In the genomic region with DNA sequence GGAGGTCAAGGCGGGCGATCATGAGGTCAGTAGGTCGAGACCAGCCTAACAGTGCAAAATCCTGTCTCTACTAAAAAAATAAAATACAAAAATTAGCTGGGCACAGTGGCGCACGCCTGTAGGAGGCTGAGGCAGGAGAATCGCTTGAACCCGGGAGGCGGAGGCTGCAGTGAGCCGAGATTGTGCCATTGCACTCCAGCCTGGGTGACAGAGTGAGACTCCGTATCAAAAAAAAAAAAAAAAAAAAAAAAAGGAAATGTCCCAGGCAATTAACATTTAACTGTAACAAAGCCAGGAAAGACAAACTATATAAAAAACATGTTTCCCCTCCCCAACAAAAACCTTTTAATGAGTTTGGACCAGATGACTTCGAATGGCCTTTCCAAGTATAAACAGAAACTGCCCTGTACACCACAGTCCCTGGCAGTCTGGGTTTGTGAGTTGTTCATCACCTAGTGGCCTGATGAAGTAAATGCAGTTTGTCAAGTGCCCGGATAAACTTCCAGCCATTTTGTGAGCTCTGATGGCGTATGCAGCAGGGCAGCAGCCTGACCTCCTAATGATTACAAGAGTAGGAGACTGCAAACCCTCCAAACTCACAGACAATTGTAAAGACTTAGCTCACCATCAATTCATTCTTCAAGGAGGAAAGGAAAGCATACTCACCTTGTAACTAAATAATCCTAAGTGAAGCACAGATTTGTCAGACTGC, we compare ENCODE assay signal across 8 cellular contexts. TPM values are rescaled to one million over a fixed set of nuclear protein-coding genes. Genes with fewer than 3 reads are reported as not detected.
DNase-seq lines count a peak whose midpoint lies in the region; ATAC-seq and TF ChIP-seq lines count a peak whose summit lies in the region.

No MANE protein-coding gene starts in this region.

- ATAC-seq in DND-41 (ENCODE audit: insufficient read depth, low read depth) (peak; percentile 99), GM21737 (IDR thresholded peaks at IDR 0.05; ENCODE audit: unreplicated experiment) (peak; percentile 65), PC-3 (peak; percentile 99)
- ATAC-seq in naive thymus-derived CD4-positive, alpha-beta T cell = peak; percentile 85

- no peaks in the 10 kb centered on the region for H3K27me3 Mint-ChIP-seq in activated T-helper 2 cell treated with anti-CD3 and anti-CD28 coated beads, Interferon-gamma antibody, Interleukin-2, Interleukin-4, amounts not matched to agents 10 μg/mL and 5 μg/mL and 100 μg/mL, durations not matched to agents 14 hours and 24 hours and 36 hours (ENCODE audit: low read depth)
- H3K27me3 Mint-ChIP-seq in naive thymus-derived CD4-positive, alpha-beta T cell = no peaks in the 10 kb centered on the region

- H3K27ac ChIP-seq in DND-41 (ENCODE audit: low read length) = peak overlapping the region; percentile 54
- H3K27ac ChIP-seq in Karpas-422 (ENCODE audit: low read length) = peak overlapping the region; percentile 31
- H3K27ac ChIP-seq in PC-3 (ENCODE audit: low read length) = no peak overlapping the region
- peak overlapping the region; percentile 71 for H3K27ac ChIP-seq in naive thymus-derived CD4-positive, alpha-beta T cell (ENCODE audit: low read depth, low read length)
- H3K27ac ChIP-seq in tibial artery = peak overlapping the region; percentile 61 to 76

- H3K36me3 ChIP-seq in DND-41 (ENCODE audit: insufficient read depth, low read length) (peaks cover 67% of the 10 kb centered on the region), Karpas-422 (ENCODE audit: insufficient read depth, low read length) (peaks cover 42% of the 10 kb centered on the region), PC-3 (ENCODE audit: low read depth, low read length) (no peaks in the 10 kb centered on the region; the same call in 1 of the 2 replicates), tibial artery (peaks cover 11 to 43% (median 30%) of the 10 kb centered on the region in 3 donors)
- H3K36me3 ChIP-seq in naive thymus-derived CD4-positive, alpha-beta T cell (ENCODE audit: control insufficient read depth in 2 of 3, insufficient read depth in 3 of 3, low read length in 3 of 3) = peaks cover 0 to 5% (median 0%) of the 10 kb centered on the region in 3 experiments

- H2AFZ ChIP-seq in DND-41 (ENCODE audit: low read depth, low read length) = peak overlapping the region; percentile 59
- peak overlapping the region; percentile 37; the same call in 1 of the 2 replicates for H2AFZ ChIP-seq in Karpas-422 (ENCODE audit: low read length)
- H2AFZ ChIP-seq in PC-3 (ENCODE audit: low read length) = peak overlapping the region; percentile 68

- H3K4me1 ChIP-seq in DND-41 (ENCODE audit: insufficient read depth, low read length) (peaks cover 13% of the 10 kb centered on the region), Karpas-422 (ENCODE audit: low read length) (peaks cover 13% of the 10 kb centered on the region), PC-3 (ENCODE audit: insufficient read depth, low read length) (no peaks in the 10 kb centered on the region), tibial artery (peaks cover 0 to 23% (median 4%) of the 10 kb centered on the region in 4 donors)
- H3K4me1 ChIP-seq in naive thymus-derived CD4-positive, alpha-beta T cell (ENCODE audit: control insufficient read depth in 2 of 2, insufficient read depth in 2 of 2, low read length in 2 of 2) = peaks cover 35 to 36% of the 10 kb centered on the region in 2 donors

- H3K9ac ChIP-seq in DND-41 (ENCODE audit: low read depth, low read length) (peak overlapping the region; percentile 20), Karpas-422 (ENCODE audit: low read length) (peak overlapping the region; percentile 21; the same call in 1 of the 2 replicates), PC-3 (ENCODE audit: low read length) (no peak overlapping the region)

- H3K4me2 ChIP-seq in DND-41 (ENCODE audit: insufficient read depth, low read length) (peak overlapping the region; percentile 38), Karpas-422 (ENCODE audit: low read depth, low read length, poor library complexity, severe bottlenecking) (peak overlapping the region; percentile 2), PC-3 (ENCODE audit: low read length) (no peak overlapping the region)

- H3K27ac Mint-ChIP-seq in activated T-helper 2 cell treated with anti-CD3 and anti-CD28 coated beads, Interferon-gamma antibody, Interleukin-2, Interleukin-4, amounts not matched to agents 10 μg/mL and 5 μg/mL and 100 μg/mL, durations not matched to agents 14 hours and 24 hours and 36 hours = peak overlapping the region; percentile 95
- peak overlapping the region; percentile 89 to 99 (median 95) for H3K27ac Mint-ChIP-seq in naive thymus-derived CD4-positive, alpha-beta T cell

- intact Hi-C loops in PC-3 (cut with micrococcal nuclease) (loop anchor here (1.0 kb wide), 1 partner anchor 156 kb away; no protein-coding TSS in a partner anchor), tibial artery (cut with DNase I; ENCODE audit: low total_unique reads) (loop anchor here (2.0 kb wide), 1 partner anchor 156 kb away; the partner anchor contains the start of gene MXD1)
- intact Hi-C loops in activated T-helper 2 cell treated with anti-CD3 and anti-CD28 coated beads, Interferon-gamma antibody, Interleukin-2, Interleukin-4, amounts not matched to agents 10 μg/mL and 5 μg/mL and 100 μg/mL, durations not matched to agents 14 hours and 24 hours and 36 hours (cut with micrococcal nuclease) = no loop called here
- intact Hi-C loops in naive thymus-derived CD4-positive, alpha-beta T cell (cut with micrococcal nuclease) = loop anchor here (1.0 to 5.0 kb wide), 8 partner anchors 15 to 343 kb away; partner anchors contain the start of genes C2orf42 (in 1 of the 2), FAM136A (in 1 of the 2) and TIA1 (in 1 of the 2)

- no peaks in the 10 kb centered on the region for H3K9me2 ChIP-seq in Karpas-422 (replicated peaks; ENCODE audit: insufficient read depth, low read length)
- H3K9me2 ChIP-seq in PC-3 (replicated peaks; ENCODE audit: low read length) = no peaks in the 10 kb centered on the region

- H3K9me3 ChIP-seq in DND-41 (ENCODE audit: insufficient read depth, low read length, severe bottlenecking) = no peaks in the 10 kb centered on the region
- no peaks in the 10 kb centered on the region for H3K9me3 ChIP-seq in Karpas-422 (ENCODE audit: low read length)
- H3K9me3 ChIP-seq in PC-3 (ENCODE audit: low read length) = no peaks in the 10 kb centered on the region
- H3K9me3 ChIP-seq in naive thymus-derived CD4-positive, alpha-beta T cell (ENCODE audit: control insufficient read depth in 2 of 3, low read length in 3 of 3) = no peaks in the 10 kb centered on the region
- H3K9me3 ChIP-seq in tibial artery = no peaks in the 10 kb centered on the region

- H4K20me1 ChIP-seq in DND-41 (ENCODE audit: insufficient read depth, low read length) = no peaks in the 10 kb centered on the region
- H4K20me1 ChIP-seq in Karpas-422 (ENCODE audit: insufficient read depth, low read depth, low read length) = no peaks in the 10 kb centered on the region
- no peaks in the 10 kb centered on the region for H4K20me1 ChIP-seq in PC-3 (ENCODE audit: low read length)

- POLR2A ChIA-PET in PC-3 (lab: Charles Lee; ENCODE audit: unreplicated experiment) = interaction anchor here (0.6 kb wide), 2 partner anchors 14 to 157 kb away, joined by 4 to 5 read pairs; no protein-coding TSS in a partner anchor
- POLR2A ChIA-PET in naive thymus-derived CD4-positive, alpha-beta T cell (lab: Charles Lee) = interaction anchor here (0.6 to 29.1 kb wide), 8 partner anchors 9 to 601 kb away, joined by 3 to 1973 read pairs (median 5); partner anchors contain the start of genes C2orf42, MXD1 and PCBP1

- H3K9me3 Mint-ChIP-seq in activated T-helper 2 cell treated with anti-CD3 and anti-CD28 coated beads, Interferon-gamma antibody, Interleukin-2, Interleukin-4, amounts not matched to agents 10 μg/mL and 5 μg/mL and 100 μg/mL, durations not matched to agents 14 hours and 24 hours and 36 hours = no peaks in the 10 kb centered on the region
- no peaks in the 10 kb centered on the region for H3K9me3 Mint-ChIP-seq in naive thymus-derived CD4-positive, alpha-beta T cell

- H3K36me3 Mint-ChIP-seq in activated T-helper 2 cell treated with anti-CD3 and anti-CD28 coated beads, Interferon-gamma antibody, Interleukin-2, Interleukin-4, amounts not matched to agents 10 μg/mL and 5 μg/mL and 100 μg/mL, durations not matched to agents 14 hours and 24 hours and 36 hours (ENCODE audit: low read depth) = peaks cover 45% of the 10 kb centered on the region
- H3K36me3 Mint-ChIP-seq in naive thymus-derived CD4-positive, alpha-beta T cell = peaks cover 8 to 30% (median 21%) of the 10 kb centered on the region in 5 donors

- no peaks in the 10 kb centered on the region for H3K27me3 ChIP-seq in DND-41 (ENCODE audit: insufficient read depth, low read length, poor library complexity)
- no peaks in the 10 kb centered on the region for H3K27me3 ChIP-seq in Karpas-422 (ENCODE audit: low read length)
- no peaks in the 10 kb centered on the region for H3K27me3 ChIP-seq in PC-3 (ENCODE audit: low read length)
- no peaks in the 10 kb centered on the region for H3K27me3 ChIP-seq in naive thymus-derived CD4-positive, alpha-beta T cell (ENCODE audit: control insufficient read depth in 2 of 2, insufficient read depth in 2 of 2, low read length in 2 of 2)
- H3K27me3 ChIP-seq in tibial artery = no peaks in the 10 kb centered on the region

- peak; percentile 75 for DNase-seq in DND-41
- DNase-seq in Karpas-422 = peak; percentile 95
- DNase-seq in PC-3 = peak; percentile 83
- peak; percentile 61 for DNase-seq in activated T-helper 2 cell treated with anti-CD3 and anti-CD28 coated beads, Interferon-gamma antibody, Interleukin-2, Interleukin-4, amounts not matched to agents 10 μg/mL and 5 μg/mL and 100 μg/mL, durations not matched to agents 14 hours and 24 hours and 36 hours (ENCODE audit: low spot score)
- peak; percentile 83 for DNase-seq in fibroblast of gingiva (ENCODE audit: low read depth)
- DNase-seq in naive thymus-derived CD4-positive, alpha-beta T cell = peak in 8 of 9 donors; percentile 49 to 80 (median 70)
- DNase-seq in tibial artery = peak; percentile 72 to 80

- TF ChIP-seq CTCF in DND-41 (IDR thresholded peaks at IDR 0.05; ENCODE audit: borderline replicate concordance, extremely low read depth, low read length, poor library complexity, severe bottlenecking) = peak; percentile 94
- TF ChIP-seq CTCF in PC-3 (conservative IDR thresholded peaks at IDR 0.05; ENCODE audit: low read depth, low read length) = peak; percentile 88
- peak; percentile 77 to 84 for TF ChIP-seq CTCF in tibial artery (IDR thresholded peaks at IDR 0.05)

- CTCF ChIA-PET in PC-3 (lab: Charles Lee) = interaction anchor here (0.5 to 1.0 kb wide), 8 partner anchors 54 to 346 kb away, joined by 3 to 9 read pairs (median 4); partner anchors contain the start of genes C2orf42 and MXD1
- CTCF ChIA-PET in naive thymus-derived CD4-positive, alpha-beta T cell (lab: Charles Lee) = interaction anchor here (0.6 to 5.6 kb wide), 16 partner anchors 12 to 1223 kb away, joined by 3 to 32 read pairs (median 4); partner anchors contain the start of gene MXD1

- peaks cover 24% of the 10 kb centered on the region for H3K79me2 ChIP-seq in DND-41 (ENCODE audit: insufficient read depth, low read length)
- H3K79me2 ChIP-seq in Karpas-422 (ENCODE audit: low read length) = peaks cover 30% of the 10 kb centered on the region
- no peaks in the 10 kb centered on the region for H3K79me2 ChIP-seq in PC-3 (ENCODE audit: low read length)

- H3K4me3 Mint-ChIP-seq in activated T-helper 2 cell treated with anti-CD3 and anti-CD28 coated beads, Interferon-gamma antibody, Interleukin-2, Interleukin-4, amounts not matched to agents 10 μg/mL and 5 μg/mL and 100 μg/mL, durations not matched to agents 14 hours and 24 hours and 36 hours (ENCODE audit: low read depth) = peak overlapping the region; percentile 35
- peak overlapping the region; percentile 56 to 91 (median 80) for H3K4me3 Mint-ChIP-seq in naive thymus-derived CD4-positive, alpha-beta T cell

- H3K4me3 ChIP-seq in DND-41 (ENCODE audit: low read depth in 1 of 2, low read length in 2 of 2) = no peak overlapping the region
- no peak overlapping the region for H3K4me3 ChIP-seq in Karpas-422 (ENCODE audit: low read length)
- no peak overlapping the region for H3K4me3 ChIP-seq in PC-3 (ENCODE audit: low read length)
- peak overlapping the region; percentile 48 for H3K4me3 ChIP-seq in naive thymus-derived CD4-positive, alpha-beta T cell (ENCODE audit: low read length)
- peak overlapping the region; percentile 17 to 33 for H3K4me3 ChIP-seq in tibial artery

- no peaks in the 10 kb centered on the region for H3F3A ChIP-seq in PC-3 (ENCODE audit: low read length, unreplicated experiment)

- BruUV-seq in PC-3 (replicated peaks; lab: Mats Ljungman, UMichigan) = no TSS peak

- peaks cover 39% of the 10 kb centered on the region for H3K4me1 Mint-ChIP-seq in activated T-helper 2 cell treated with anti-CD3 and anti-CD28 coated beads, Interferon-gamma antibody, Interleukin-2, Interleukin-4, amounts not matched to agents 10 μg/mL and 5 μg/mL and 100 μg/mL, durations not matched to agents 14 hours and 24 hours and 36 hours (ENCODE audit: low read depth)
- H3K4me1 Mint-ChIP-seq in naive thymus-derived CD4-positive, alpha-beta T cell = peaks cover 19 to 72% (median 63%) of the 10 kb centered on the region in 7 donors

RNA-seq across cellular contexts. Expression of gene PCBP1, which starts 16.6 kb away (rescaled TPM):
- 91.7 and 128 TPM in 2 replicates for total RNA-seq in Karpas-422 (2014; rRNA removed; shearing (Covaris generic); ENCODE audit: low replicate concordance)
- total RNA-seq in PC-3 (2014; rRNA removed) = 39.2 and 59.7 TPM in 2 replicates
- total RNA-seq in activated T-helper 2 cell treated with anti-CD3 and anti-CD28 coated beads, Interferon-gamma antibody, Interleukin-2, Interleukin-4, amounts not matched to agents 10 μg/mL and 5 μg/mL and 100 μg/mL, durations not matched to agents 14 hours and 24 hours and 36 hours = 433 and 442 TPM in 2 replicates
- total RNA-seq in naive thymus-derived CD4-positive, alpha-beta T cell = 100 to 1,000 TPM; 257 to 487 (median 368) TPM
- polyA plus RNA-seq in naive thymus-derived CD4-positive, alpha-beta T cell = 100 to 1,000 TPM; 178 to 198 TPM

Comparison
In these comparisons a context has a peak if more than half of its experiments do, and no peak if none do; other contexts are left out.
1. H3K4me3 ChIP-seq: peak in naive thymus-derived CD4-positive, alpha-beta T cell (single experiment) and tibial artery (2 of 2); none in DND-41 (0 of 2), Karpas-422 (single experiment) and PC-3 (single experiment).
2. Peak in every context shown above with its lines, with median percentiles within 50 percentile points of each other: ATAC-seq, DNase-seq, H2AFZ ChIP-seq and CTCF ChIP-seq.